ENCODE assay signal across 12 cellular contexts in the genomic region with DNA sequence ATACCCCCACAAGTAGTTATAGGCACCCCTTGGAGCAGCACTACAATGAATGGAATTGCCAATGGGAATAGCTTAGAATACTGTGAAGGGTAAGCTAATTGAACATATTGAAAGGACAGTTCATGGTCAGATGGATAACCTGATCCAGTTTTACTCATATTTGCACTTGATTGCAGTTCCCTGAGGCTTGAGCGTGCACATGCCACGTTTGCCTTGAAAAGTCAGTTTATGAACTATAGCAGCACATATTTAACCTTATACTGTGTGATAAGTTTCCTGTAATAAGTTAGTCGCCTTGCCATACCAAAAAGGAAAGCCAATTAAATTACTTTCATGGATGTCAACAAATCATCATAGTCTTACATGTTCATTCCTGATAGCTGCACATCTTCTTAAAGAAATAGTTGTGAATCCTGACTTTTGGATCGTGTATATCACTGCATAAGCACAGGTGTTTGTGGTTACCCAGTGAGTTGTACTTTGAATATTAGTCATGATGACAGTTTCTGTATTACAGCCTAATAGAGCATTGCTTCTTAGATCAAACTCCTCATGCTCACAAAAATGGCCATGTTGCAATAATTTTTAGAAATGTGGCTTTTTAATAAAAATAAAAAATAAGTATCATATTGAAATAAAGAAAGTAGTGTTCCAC. TPM values are rescaled to one million over a fixed set of nuclear protein-coding genes. Genes with fewer than 3 reads are reported as not detected.
DNase-seq lines count a peak whose midpoint lies in the region; ATAC-seq lines count a peak whose summit lies in the region.
"Had no signal": no experiment of that assay in that cellular context is flagged by ENCODE, and none has a peak within 500 bp of the region (broad histone marks: within the 10 kb centered on the region; RNA-seq: fewer than 3 reads in every experiment).

No MANE protein-coding gene starts in this region.

- H3K27me3 Mint-ChIP-seq in stimulated activated naive CD8-positive, alpha-beta T cell treated with anti-CD3 and anti-CD28 coated beads, Interleukin-15, amount 100 ng/mL, for 72 hours, result peaks cover 19% of the 10 kb centered on the region
- H3K27me3 Mint-ChIP-seq in stimulated activated naive B cell treated with anti-CD40 and anti-IgM and Interleukin-4, amounts not matched to agents 10 μg/mL and 1 μg/mL and 100 μg/mL, for 72 hours, result peaks cover 0 to 17% of the 10 kb centered on the region in 2 donors

- ATAC-seq in stimulated activated naive CD8-positive, alpha-beta T cell treated with anti-CD3 and anti-CD28 coated beads, Interleukin-15, amount 100 ng/mL, for 72 hours, result peak; percentile 94
- ATAC-seq in stimulated activated naive CD8-positive, alpha-beta T cell treated with anti-CD3 and anti-CD28 coated beads, Interleukin-15, Interleukin-2, amounts not matched to agents 100 U/mL and 50 U/mL, for 24 hours, result no peak
- ATAC-seq in GM21576 (IDR thresholded peaks at IDR 0.05; ENCODE audit: unreplicated experiment), result peak; percentile 93
- ATAC-seq in HG03103 (IDR thresholded peaks at IDR 0.05; ENCODE audit: low read depth, unreplicated experiment), result peak; percentile 84
- ATAC-seq in stimulated activated naive B cell treated with anti-CD40 and anti-IgM and Interleukin-4, amounts not matched to agents 10 μg/mL and 1 μg/mL and 100 μg/mL, for 72 hours (replicated peaks), result peak; percentile 72 to 74

- no peak for DNase-seq in stimulated activated naive CD8-positive, alpha-beta T cell treated with anti-CD3 and anti-CD28 coated beads, Interleukin-15, amount 100 ng/mL, for 72 hours
- DNase-seq in stimulated activated naive CD8-positive, alpha-beta T cell treated with anti-CD3 and anti-CD28 coated beads, Interleukin-15, Interleukin-2, amounts not matched to agents 100 U/mL and 50 U/mL, for 24 hours, result no peak
- no peak for DNase-seq in stimulated activated naive B cell treated with anti-CD40 and anti-IgM and Interleukin-4, amounts not matched to agents 10 μg/mL and 1 μg/mL and 100 μg/mL, for 72 hours
- DNase-seq in SK-N-DZ (ENCODE audit: low spot score) (no peak), kidney tubule cell (ENCODE audit: low spot score) (no peak)
- DNase-seq in stimulated activated CD4-positive, alpha-beta T cell treated with anti-CD3 and anti-CD28 coated beads, Interleukin-4, amount 100 ng/mL, for 1 hour, result no peak
- DNase-seq: central memory CD4-positive, alpha-beta T cell; nephron progenitor cell; spleen; stimulated activated naive CD4-positive, alpha-beta T cell had no signal

- H3K4me3 Mint-ChIP-seq in stimulated activated naive CD8-positive, alpha-beta T cell treated with anti-CD3 and anti-CD28 coated beads, Interleukin-15, amount 100 ng/mL, for 72 hours, result no peak overlapping the region
- H3K4me3 Mint-ChIP-seq in stimulated activated naive B cell treated with anti-CD40 and anti-IgM and Interleukin-4, amounts not matched to agents 10 μg/mL and 1 μg/mL and 100 μg/mL, for 72 hours, result no peak overlapping the region
- H3K4me3 Mint-ChIP-seq: nephron progenitor cell had no signal

- H3K27ac Mint-ChIP-seq in stimulated activated naive CD8-positive, alpha-beta T cell treated with anti-CD3 and anti-CD28 coated beads, Interleukin-15, amount 100 ng/mL, for 72 hours, result no peak overlapping the region
- H3K27ac Mint-ChIP-seq in stimulated activated naive B cell treated with anti-CD40 and anti-IgM and Interleukin-4, amounts not matched to agents 10 μg/mL and 1 μg/mL and 100 μg/mL, for 72 hours, result no peak overlapping the region
- H3K27ac Mint-ChIP-seq: nephron progenitor cell had no signal

- H3K36me3 Mint-ChIP-seq in stimulated activated naive B cell treated with anti-CD40 and anti-IgM and Interleukin-4, amounts not matched to agents 10 μg/mL and 1 μg/mL and 100 μg/mL, for 72 hours, result no peaks in the 10 kb centered on the region

- H3K9me3 Mint-ChIP-seq in stimulated activated naive CD8-positive, alpha-beta T cell treated with anti-CD3 and anti-CD28 coated beads, Interleukin-15, amount 100 ng/mL, for 72 hours, result no peaks in the 10 kb centered on the region
- H3K9me3 Mint-ChIP-seq in stimulated activated naive B cell treated with anti-CD40 and anti-IgM and Interleukin-4, amounts not matched to agents 10 μg/mL and 1 μg/mL and 100 μg/mL, for 72 hours, result no peaks in the 10 kb centered on the region
- H3K9me3 Mint-ChIP-seq: nephron progenitor cell had no signal

- no peaks in the 10 kb centered on the region for H3K4me1 Mint-ChIP-seq in stimulated activated naive CD8-positive, alpha-beta T cell treated with anti-CD3 and anti-CD28 coated beads, Interleukin-15, amount 100 ng/mL, for 72 hours
- H3K4me1 Mint-ChIP-seq in stimulated activated naive B cell treated with anti-CD40 and anti-IgM and Interleukin-4, amounts not matched to agents 10 μg/mL and 1 μg/mL and 100 μg/mL, for 72 hours, result peaks cover 0 to 2% of the 10 kb centered on the region in 2 donors

RNA-seq across cellular contexts. Expression of gene DNTT, which starts 21.6 kb away (rescaled TPM):
- polyA plus RNA-seq in SK-N-DZ (2014; cell fraction: cytosol; rRNA removed), result not detected in 2 replicates
- not detected in 2 replicates for polyA plus RNA-seq in SK-N-DZ (2014; cell fraction: nucleus; rRNA removed)

RNA-seq across cellular contexts. Expression of gene OPALIN, which starts 33.0 kb away (rescaled TPM):
- polyA plus RNA-seq in SK-N-DZ (2014; cell fraction: cytosol; rRNA removed), result not detected in 2 replicates
- not detected in 2 replicates for polyA plus RNA-seq in SK-N-DZ (2014; cell fraction: nucleus; rRNA removed)
- polyA plus RNA-seq: spleen had no signal

RNA-seq across cellular contexts. Expression of gene BLNK, which starts 54.5 kb away (rescaled TPM):
- not detected in 2 replicates for polyA plus RNA-seq in SK-N-DZ (2014; cell fraction: cytosol; rRNA removed)
- not detected in 2 replicates for polyA plus RNA-seq in SK-N-DZ (2014; cell fraction: nucleus; rRNA removed)
